Comparison of ENCODE assay signal across 1 cellular context in genomic region chr6:37137201-37137880, GRCh38.
A peak's percentile ranks its signal among the peaks of the same experiment; 100 is the strongest.
TF ChIP-seq lines count a peak whose summit lies in the region.

No MANE protein-coding gene starts in this region.

TF ChIP-seq in HepG2, 621 proteins besides CTCF, POLR2A, EP300 and RAD21 (continued from another document):
- TF ChIP-seq FUBP1 (CRISPR knock-in tag; IDR thresholded peaks at IDR 0.05; ENCODE audit: borderline replicate concordance) = no peak
- 0 out of 2 replicates have a peak, but pooled peaks have one; percentile 31 for TF ChIP-seq ZNF580 (CRISPR knock-in tag; IDR thresholded peaks at IDR 0.05; ENCODE audit: borderline replicate concordance, low read depth)
- TF ChIP-seq ATF4 (CRISPR knock-in tag; IDR thresholded peaks at IDR 0.05) = peak in 1 of 2 experiments; percentile 22; a peak in 1 of 4 replicates
- TF ChIP-seq KAT8 (CRISPR knock-in tag; IDR thresholded peaks at IDR 0.05) = peak; percentile 28; the same call in 1 of the 2 replicates
- TF ChIP-seq MAFG (CRISPR knock-in tag; IDR thresholded peaks at IDR 0.05) = no peak
- TF ChIP-seq DPF2 (CRISPR knock-in tag; IDR thresholded peaks at IDR 0.05; ENCODE audit: borderline replicate concordance, low read depth) = no peak; the same call in 1 of the 2 replicates
- peak; percentile 35; the same call in 1 of the 2 replicates for TF ChIP-seq HIC2 (CRISPR knock-in tag; IDR thresholded peaks at IDR 0.05; ENCODE audit: low read depth)
- TF ChIP-seq ZNF230 (CRISPR knock-in tag; IDR thresholded peaks at IDR 0.05) = peak; percentile 55; the same call in 1 of the 2 replicates
- peak; percentile 82 for TF ChIP-seq ZNF710 (CRISPR knock-in tag; IDR thresholded peaks at IDR 0.05; ENCODE audit: borderline replicate concordance)
- TF ChIP-seq NAIF1 (CRISPR knock-in tag; IDR thresholded peaks at IDR 0.05; ENCODE audit: borderline replicate concordance) = peak; percentile 66; the same call in 1 of the 2 replicates
- no peak for TF ChIP-seq SOX13 (IDR thresholded peaks at IDR 0.05)
- TF ChIP-seq SOX13 (CRISPR knock-in tag; conservative IDR thresholded peaks at IDR 0.05 in 1 of 2, IDR thresholded peaks at IDR 0.05 in 1 of 2) = peak in 1 of 2 experiments; percentile 22; a peak in 2 of 4 replicates
- peak; percentile 91 for TF ChIP-seq ZBTB10 (CRISPR knock-in tag; IDR thresholded peaks at IDR 0.05; ENCODE audit: borderline replicate concordance)
- no peak for TF ChIP-seq ATF3 (CRISPR knock-in tag; IDR thresholded peaks at IDR 0.05)
- no peak for TF ChIP-seq PHF21A (CRISPR knock-in tag; IDR thresholded peaks at IDR 0.05)
- TF ChIP-seq SIX4 (CRISPR knock-in tag; IDR thresholded peaks at IDR 0.05) = peak; percentile 90
- TF ChIP-seq ZNF713 (CRISPR knock-in tag; IDR thresholded peaks at IDR 0.05) = no peak
- TF ChIP-seq TARDBP (CRISPR knock-in tag; IDR thresholded peaks at IDR 0.05) = 0 out of 2 replicates have a peak, but pooled peaks have one; percentile 49
- TF ChIP-seq GFI1 (CRISPR knock-in tag; IDR thresholded peaks at IDR 0.05; ENCODE audit: borderline replicate concordance) = no peak; the same call in 1 of the 2 replicates
- TF ChIP-seq ZNF687 (CRISPR knock-in tag; IDR thresholded peaks at IDR 0.05) = peak; percentile 74
